Comparison of ENCODE assay signal across 33 cellular contexts in the genomic region with DNA sequence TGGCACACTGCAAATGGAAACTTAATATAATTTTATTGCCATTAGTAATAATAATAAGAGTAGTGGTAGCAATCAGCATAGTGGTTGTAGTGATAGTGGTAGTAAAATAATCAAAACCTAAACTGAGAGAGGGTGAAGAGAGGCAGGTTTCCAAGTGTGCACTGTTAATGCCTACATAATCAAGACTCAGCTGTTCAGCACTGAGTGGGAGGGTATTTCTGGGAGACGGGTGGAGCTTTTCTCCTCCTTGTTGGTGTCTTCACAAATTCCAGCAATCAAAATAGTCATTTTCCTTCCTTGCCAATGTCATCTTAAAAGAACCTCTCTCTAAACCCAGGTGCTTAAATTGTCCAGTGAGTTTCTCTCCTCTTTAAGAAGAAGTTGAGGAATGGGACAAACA. TPM values are rescaled to one million over a fixed set of nuclear protein-coding genes. Genes with fewer than 3 reads are reported as not detected.
"Had no signal": no experiment of that assay in that cellular context is flagged by ENCODE, and none has a peak within 500 bp of the region (broad histone marks: within the 10 kb centered on the region; RNA-seq: fewer than 3 reads in every experiment).

No MANE protein-coding gene starts in this region.

- H3K27me3 ChIP-seq: adrenal gland, ascending aorta, body of pancreas, brain microvascular endothelial cell, breast epithelium, cardiac muscle cell had no signal

- H3K9me3 ChIP-seq: adrenal gland, ascending aorta, body of pancreas, breast epithelium had no signal

- DNase-seq: activated effector memory CD4-positive, alpha-beta T cell treated with anti-CD3 and anti-CD28 coated beads, Interleukin-2, amount 50 U/mL, for 16 hours; activated effector memory CD4-positive, alpha-beta T cell treated with Interleukin-2 at 50 U/mL for 16 hours; activated gamma-delta T cell; activated gamma-delta T cell treated with Interleukin-2 at 50 U/mL for 16 hours; activated naive CD4-positive, alpha-beta T cell; activated naive CD4-positive, alpha-beta T cell treated with anti-CD3 and anti-CD28 coated beads for 36 hours; activated naive CD4-positive, alpha-beta T cell treated with anti-CD3 and anti-CD28 coated beads, Interleukin-2, amount 10 ng/mL, durations not matched to agents 7 days and 5 days; activated naive CD4-positive, alpha-beta T cell treated with anti-CD3 and anti-CD28 coated beads, Interleukin-2, amount 50 U/mL, for 16 hours; activated naive CD4-positive, alpha-beta T cell treated with Interleukin-2 at 50 U/mL for 16 hours; activated naive CD8-positive, alpha-beta T cell treated with anti-CD3 and anti-CD28 coated beads for 36 hours; activated naive CD8-positive, alpha-beta T cell treated with anti-CD3 and anti-CD28 coated beads, Interleukin-2, amount 10 ng/mL, durations not matched to agents 7 days and 5 days; activated naive CD8-positive, alpha-beta T cell treated with anti-CD3 and anti-CD28 coated beads, Interleukin-2, amount 50 U/mL, for 24 hours; activated T-cell treated with anti-CD3 and anti-CD28 coated beads for 4 hours; activated T-cell treated with anti-CD3 and anti-CD28 coated beads, Interleukin-2, amount 50 U/mL, for 1 hour; activated T-cell treated with anti-CD3 and anti-CD28 coated beads, Interleukin-2, amount 50 U/mL, for 24 hours; activated T-cell treated with anti-CD3 and anti-CD28 coated beads, Interleukin-2, amount 50 U/mL, for 4 hours; activated T-cell treated with anti-CD3 and anti-CD28 coated beads, Interleukin-2, amount 50 U/mL, for 48 hours; activated T-cell treated with anti-CD3 and anti-CD28 coated beads, Interleukin-2, amount 50 U/mL, for 72 hours; adrenal gland; amniotic stem cell; anterior cingulate cortex; aorta; body of pancreas; brain microvascular endothelial cell; central memory CD4-positive, alpha-beta T cell; cerebellar nuclear complex had no signal

- H3K36me3 ChIP-seq: adrenal gland, brain microvascular endothelial cell, breast epithelium, cardiac muscle cell had no signal

- ATAC-seq: activated naive CD4-positive, alpha-beta T cell treated with anti-CD3 and anti-CD28 coated beads, Interleukin-2, amount 50 U/mL, for 72 hours; activated naive CD8-positive, alpha-beta T cell treated with anti-CD3 and anti-CD28 coated beads, Interleukin-2, amount 50 U/mL, for 24 hours; activated T-cell treated with anti-CD3 and anti-CD28 coated beads, Interleukin-2, amount 50 U/mL, for 4 hours; activated T-cell treated with anti-CD3 and anti-CD28 coated beads, Interleukin-2, amount 50 U/mL, for 72 hours; activated T-helper 17 cell treated with anti-CD3 and anti-CD28 coated beads, Interleukin-2, amount 50 U/mL, for 72 hours; body of pancreas had no signal

- H3K4me3 ChIP-seq: adrenal gland, ascending aorta, body of pancreas, breast epithelium, cardiac muscle cell had no signal

- H3K27ac ChIP-seq: adrenal gland, ascending aorta, body of pancreas, brain microvascular endothelial cell, breast epithelium, cardiac muscle cell had no signal

- H3K4me1 ChIP-seq: adrenal gland, body of pancreas, breast epithelium had no signal

RNA-seq across cellular contexts. Expression of gene CCDC149, which starts 18.6 kb away (rescaled TPM):
- total RNA-seq: activated naive CD4-positive, alpha-beta T cell treated with anti-CD3 and anti-CD28 coated beads for 36 hours; activated naive CD8-positive, alpha-beta T cell treated with anti-CD3 and anti-CD28 coated beads for 36 hours; activated naive CD8-positive, alpha-beta T cell treated with anti-CD3 and anti-CD28 coated beads, Interleukin-2, amount 10 ng/mL, durations not matched to agents 7 days and 5 days; activated T-cell treated with anti-CD3 and anti-CD28 coated beads, Interleukin-2, amount 50 U/mL, for 4 hours; activated T-helper 1 cell treated with anti-CD3 and anti-CD28 coated beads, Interleukin-12 subunit alpha, Interleukin-12 subunit beta, Interleukin-2, Interleukin-4 antibody, amounts not matched to agents 30 ng/mL and 10 ng/mL and 1 ng/mL, durations not matched to agents 14 hours and 24 hours and 36 hours; activated T-helper 17 cell treated with anti-CD3 and anti-CD28 coated beads, Interleukin-2, amount 50 U/mL, for 72 hours; activated T-helper 2 cell treated with anti-CD3 and anti-CD28 coated beads, Interferon-gamma antibody, Interleukin-2, Interleukin-4, amounts not matched to agents 10 μg/mL and 5 μg/mL and 100 μg/mL, durations not matched to agents 14 hours and 24 hours and 36 hours had no signal
